ENCODE assay signal across 9 cellular contexts in genomic region chr16:84836234-84836647, GRCh38. TPM values are rescaled to one million over a fixed set of nuclear protein-coding genes. Genes with fewer than 3 reads are reported as not detected.
DNase-seq lines count a peak whose midpoint lies in the region; ATAC-seq and TF ChIP-seq lines count a peak whose summit lies in the region.
"Had no signal": no experiment of that assay in that cellular context is flagged by ENCODE, and none has a peak within 500 bp of the region (broad histone marks: within the 10 kb centered on the region; RNA-seq: fewer than 3 reads in every experiment).

No MANE protein-coding gene starts in this region.

- H3K4me1 ChIP-seq in HCT116 (ENCODE audit: control insufficient read depth in 1 of 2, insufficient read depth in 2 of 2, low read length in 2 of 2) (peaks cover 44 to 57% of the 10 kb centered on the region in 2 experiments), stomach (peaks cover 3 to 81% (median 43%) of the 10 kb centered on the region in 4 donors)

- H3K9me2 ChIP-seq in HCT116 (ENCODE audit: insufficient read depth), result no peaks in the 10 kb centered on the region

- no TSS peak for BruUV-seq in HCT116 (replicated peaks; lab: Mats Ljungman, UMichigan)

- H3K4me3 ChIP-seq in HCT116 (replicated peaks in 1 of 2; ENCODE audit: low read depth in 1 of 2, low read length in 2 of 2), result no peak overlapping the region
- H3K4me3 ChIP-seq in stomach, result no peak overlapping the region

- H2AFZ ChIP-seq in HCT116 (ENCODE audit: low read depth, low read length, poor library complexity, severe bottlenecking), result no peak overlapping the region

- TF ChIP-seq POLR2A in HCT116 (IDR thresholded peaks at IDR 0.05; ENCODE audit: borderline replicate concordance, extremely low read depth, insufficient read depth, insufficient read length), result no peak
- TF ChIP-seq POLR2A in stomach (IDR thresholded peaks at IDR 0.05), result no peak

- RAD21 ChIA-PET in HCT116 (lab: Charles Lee; ENCODE audit: low non-redundant PET in 1 of 2, low total read pairs in 2 of 2, uncharacterized antibody in 2 of 2, unreplicated experiment in 2 of 2), result no interaction called here

- no peak for TF ChIP-seq RAD21 in HCT116 (IDR thresholded peaks at IDR 0.05; ENCODE audit: low read depth)

- no peaks in the 10 kb centered on the region for H4K20me1 ChIP-seq in HCT116 (ENCODE audit: insufficient read depth)

- peak; percentile 99 for TF ChIP-seq EP300 in stomach (IDR thresholded peaks at IDR 0.05)

- ATAC-seq in HCT116 (peak; percentile 6; the same call in 1 of the 2 replicates), HG02610 (IDR thresholded peaks at IDR 0.05; ENCODE audit: unreplicated experiment) (no peak), HG02970 (IDR thresholded peaks at IDR 0.05; ENCODE audit: low FRiP score, unreplicated experiment) (no peak)

- POLR2A ChIA-PET in HCT116 (lab: Charles Lee), result interaction anchor here (5.4 kb wide), 1 partner anchor 16 kb away, joined by 40 read pairs; the partner anchor contains the start of gene CRISPLD2

- no peaks in the 10 kb centered on the region for H3K79me2 ChIP-seq in HCT116 (ENCODE audit: insufficient read depth, low read length)

- CTCF ChIA-PET in HCT116 (lab: Charles Lee), result no interaction called here

- H3K4me2 ChIP-seq in HCT116 (ENCODE audit: low read length), result peak overlapping the region; percentile 26; the same call in 1 of the 2 replicates

- H3K27me3 ChIP-seq in HCT116 (ENCODE audit: insufficient read depth, low read length), result no peaks in the 10 kb centered on the region
- H3K27me3 ChIP-seq in stomach, result peaks cover 0 to 4% (median 0%) of the 10 kb centered on the region in 3 donors

- TF ChIP-seq CTCF in HCT116 (IDR thresholded peaks at IDR 0.05 in 2 of 3, conservative IDR thresholded peaks at IDR 0.05 in 1 of 3; ENCODE audit: borderline replicate concordance in 1 of 3, insufficient read depth in 1 of 3, low read depth in 2 of 3, low read length in 2 of 3) (no peak), stomach (IDR thresholded peaks at IDR 0.05) (no peak)

- WGBS in stomach, 5 donors, result 25 to 49% (median 37%) methylated on average over 15 to 16 of the region's 16 CpGs

- H3K36me3 ChIP-seq in HCT116 (ENCODE audit: control insufficient read depth in 1 of 2, insufficient read depth in 2 of 2, low read length in 2 of 2), result no peaks in the 10 kb centered on the region
- peaks cover 0 to 33% (median 23%) of the 10 kb centered on the region in 4 donors for H3K36me3 ChIP-seq in stomach

- H3K27ac ChIP-seq in HCT116 (ENCODE audit: low read depth, low read length), result no peak overlapping the region
- peak overlapping the region; percentile 51 to 96 (median 87) for H3K27ac ChIP-seq in stomach
- H3K27ac ChIP-seq: HL-60 had no signal

- H3K9ac ChIP-seq in HCT116 (ENCODE audit: low read length), result no peak overlapping the region

- no peak for DNase-seq in HCT116 (ENCODE audit: low read depth, low spot score)
- DNase-seq in cerebellar cortex (ENCODE audit: low spot score), result peak; percentile 17
- DNase-seq in kidney glomerular epithelial cell (lab: John Stamatoyannopoulos, UW), result peak; percentile 98
- DNase-seq in stomach, result peak; percentile 51
- no peak for DNase-seq in activated T-cell treated with anti-CD3 and anti-CD28 coated beads, Interleukin-2, amount 50 U/mL, for 48 hours
- no peak for DNase-seq in NCI-H1930 (lab: John Stamatoyannopoulos, UW)

- intact Hi-C loops in HCT116 (cut with micrococcal nuclease), result no loop called here
- intact Hi-C loops in stomach (cut with DNase I; ENCODE audit: low total_unique reads), result no loop called here

- H3K9me3 ChIP-seq in HCT116 (ENCODE audit: control insufficient read depth in 1 of 2, insufficient read depth in 1 of 2, low read depth in 1 of 2, low read length in 2 of 2), result no peaks in the 10 kb centered on the region
- no peaks in the 10 kb centered on the region for H3K9me3 ChIP-seq in stomach

TF ChIP-seq in HCT116, 20 proteins besides CTCF, POLR2A, EP300 and RAD21:
- TF ChIP-seq FOSL1 (IDR thresholded peaks at IDR 0.05; ENCODE audit: low read depth) (no peak), ZNF274 (IDR thresholded peaks at IDR 0.05; ENCODE audit: low read depth, low read length) (no peak), ATF3 (IDR thresholded peaks at IDR 0.05) (no peak), SIN3A (IDR thresholded peaks at IDR 0.05; ENCODE audit: low read depth) (no peak), EGR1 (IDR thresholded peaks at IDR 0.05; ENCODE audit: low read depth) (no peak), SRF (IDR thresholded peaks at IDR 0.05; ENCODE audit: low read depth) (no peak), JUND (IDR thresholded peaks at IDR 0.05) (no peak), MAX (IDR thresholded peaks at IDR 0.05) (no peak), ZBTB33 (IDR thresholded peaks at IDR 0.05; ENCODE audit: extremely low read depth, insufficient replicate concordance, low read length) (no peak), SP1 (IDR thresholded peaks at IDR 0.05; ENCODE audit: low read depth) (no peak), POLR2AphosphoS5 (IDR thresholded peaks at IDR 0.05; ENCODE audit: low read depth, low read length) (no peak), EZH2 (IDR thresholded peaks at IDR 0.05) (no peak), YY1 (IDR thresholded peaks at IDR 0.05; ENCODE audit: extremely low read depth, insufficient replicate concordance, low read depth, low read length) (no peak)
- TF ChIP-seq, protein P1, sequence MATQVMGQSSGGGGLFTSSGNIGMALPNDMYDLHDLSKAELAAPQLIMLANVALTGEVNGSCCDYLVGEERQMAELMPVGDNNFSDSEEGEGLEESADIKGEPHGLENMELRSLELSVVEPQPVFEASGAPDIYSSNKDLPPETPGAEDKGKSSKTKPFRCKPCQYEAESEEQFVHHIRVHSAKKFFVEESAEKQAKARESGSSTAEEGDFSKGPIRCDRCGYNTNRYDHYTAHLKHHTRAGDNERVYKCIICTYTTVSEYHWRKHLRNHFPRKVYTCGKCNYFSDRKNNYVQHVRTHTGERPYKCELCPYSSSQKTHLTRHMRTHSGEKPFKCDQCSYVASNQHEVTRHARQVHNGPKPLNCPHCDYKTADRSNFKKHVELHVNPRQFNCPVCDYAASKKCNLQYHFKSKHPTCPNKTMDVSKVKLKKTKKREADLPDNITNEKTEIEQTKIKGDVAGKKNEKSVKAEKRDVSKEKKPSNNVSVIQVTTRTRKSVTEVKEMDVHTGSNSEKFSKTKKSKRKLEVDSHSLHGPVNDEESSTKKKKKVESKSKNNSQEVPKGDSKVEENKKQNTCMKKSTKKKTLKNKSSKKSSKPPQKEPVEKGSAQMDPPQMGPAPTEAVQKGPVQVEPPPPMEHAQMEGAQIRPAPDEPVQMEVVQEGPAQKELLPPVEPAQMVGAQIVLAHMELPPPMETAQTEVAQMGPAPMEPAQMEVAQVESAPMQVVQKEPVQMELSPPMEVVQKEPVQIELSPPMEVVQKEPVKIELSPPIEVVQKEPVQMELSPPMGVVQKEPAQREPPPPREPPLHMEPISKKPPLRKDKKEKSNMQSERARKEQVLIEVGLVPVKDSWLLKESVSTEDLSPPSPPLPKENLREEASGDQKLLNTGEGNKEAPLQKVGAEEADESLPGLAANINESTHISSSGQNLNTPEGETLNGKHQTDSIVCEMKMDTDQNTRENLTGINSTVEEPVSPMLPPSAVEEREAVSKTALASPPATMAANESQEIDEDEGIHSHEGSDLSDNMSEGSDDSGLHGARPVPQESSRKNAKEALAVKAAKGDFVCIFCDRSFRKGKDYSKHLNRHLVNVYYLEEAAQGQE (IDR thresholded peaks at IDR 0.05; ENCODE audit: low read depth), result no peak
TF ChIP-seq in HCT116: peak in this region for 0.

RNA-seq across cellular contexts. Expression of gene CRISPLD2, which starts 16.5 kb away (rescaled TPM):
- total RNA-seq in HCT116 (2021; ENCODE audit: unreplicated experiment), result 4.6 TPM
- 1.7 and 1.9 TPM in 2 replicates for polyA plus RNA-seq in HCT116 (2012)
- total RNA-seq in stomach, result 100 to 1,000 TPM in 3 of 5 donors, 10 to 100 TPM in 2; 92.0 to 242 (median 102) TPM
- polyA plus RNA-seq in stomach, result 10 to 100 TPM; 18.3 to 46.0 (median 20.2) TPM

Comparison
In these comparisons a context has a peak if more than half of its experiments do, and no peak if none do; other contexts are left out.
1. DNase-seq: peak in cerebellar cortex (single experiment), kidney glomerular epithelial cell (single experiment) and stomach (single experiment); none in HCT116 (single experiment), activated T-cell treated with anti-CD3 and anti-CD28 coated beads, Interleukin-2, amount 50 U/mL, for 48 hours (0 of 2) and NCI-H1930 (0 of 2).
2. RNA of gene CRISPLD2, which starts 16.5 kb away (total RNA-seq): 92.0 to 242 TPM in stomach; 4.6 TPM in HCT116 (single experiment); every median in the first group is over 10 times any median in the second.